1 cellular context compared by ENCODE assay signal in the genomic region with DNA sequence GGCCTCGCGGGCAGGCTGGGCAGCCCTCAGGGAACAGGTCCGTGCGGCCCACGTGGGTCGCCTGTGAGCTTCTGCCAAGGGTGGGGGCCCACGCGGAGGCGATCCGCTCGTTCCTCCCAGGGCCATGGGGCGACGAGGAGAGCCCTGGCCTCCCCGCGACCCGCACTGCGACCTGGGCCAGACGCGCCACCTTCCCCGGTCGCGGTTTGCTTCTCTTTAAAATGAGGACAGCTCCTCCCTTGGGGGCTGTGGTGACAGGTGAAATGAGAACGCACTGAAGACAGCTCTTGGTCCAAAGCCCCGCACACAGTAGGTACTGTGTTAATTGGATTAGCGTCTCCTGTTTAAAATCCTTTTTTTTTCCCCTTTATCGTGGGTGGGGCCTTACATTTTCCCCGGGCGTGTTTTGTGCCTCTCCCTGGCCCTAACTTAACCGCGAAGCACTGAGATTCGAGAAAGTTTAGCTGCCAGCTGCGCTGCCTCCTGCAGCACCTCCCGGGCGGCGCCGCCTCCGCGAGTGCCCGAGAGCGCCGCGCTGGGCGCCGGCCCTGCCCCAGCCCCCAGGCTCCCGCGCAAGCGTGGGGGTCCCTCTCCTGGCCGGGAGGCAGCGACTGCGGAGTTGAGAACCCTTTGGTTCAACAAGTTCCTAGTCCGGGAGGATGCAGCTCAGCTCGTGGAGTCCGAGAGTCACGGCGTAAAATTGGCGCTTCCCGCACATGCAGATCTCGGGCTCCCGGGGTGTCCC.
TF ChIP-seq lines count a peak whose summit lies in the region.

No MANE protein-coding gene starts in this region.

TF ChIP-seq in HepG2, 621 proteins besides CTCF, POLR2A, EP300 and RAD21 (continued from another document and continues in another):
- TF ChIP-seq, protein P1, sequence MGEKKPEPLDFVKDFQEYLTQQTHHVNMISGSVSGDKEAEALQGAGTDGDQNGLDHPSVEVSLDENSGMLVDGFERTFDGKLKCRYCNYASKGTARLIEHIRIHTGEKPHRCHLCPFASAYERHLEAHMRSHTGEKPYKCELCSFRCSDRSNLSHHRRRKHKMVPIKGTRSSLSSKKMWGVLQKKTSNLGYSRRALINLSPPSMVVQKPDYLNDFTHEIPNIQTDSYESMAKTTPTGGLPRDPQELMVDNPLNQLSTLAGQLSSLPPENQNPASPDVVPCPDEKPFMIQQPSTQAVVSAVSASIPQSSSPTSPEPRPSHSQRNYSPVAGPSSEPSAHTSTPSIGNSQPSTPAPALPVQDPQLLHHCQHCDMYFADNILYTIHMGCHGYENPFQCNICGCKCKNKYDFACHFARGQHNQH (CRISPR knock-in tag; IDR thresholded peaks at IDR 0.05) = 0 out of 2 replicates have a peak, but pooled peaks have one; percentile 20
- TF ChIP-seq ZNF263 (CRISPR knock-in tag; IDR thresholded peaks at IDR 0.05) (0 out of 2 replicates have a peak, but pooled peaks have one; percentile 28), ZNF777 (CRISPR knock-in tag; IDR thresholded peaks at IDR 0.05) (peak; percentile 57; the same call in 1 of the 2 replicates), ATF7-NPFF (CRISPR knock-in tag; IDR thresholded peaks at IDR 0.05; ENCODE audit: low read depth) (no peak; the same call in 1 of the 2 replicates), ZNF709 (CRISPR knock-in tag; IDR thresholded peaks at IDR 0.05) (no peak), ZNF17 (CRISPR knock-in tag; IDR thresholded peaks at IDR 0.05) (no peak), THAP11 (CRISPR knock-in tag; IDR thresholded peaks at IDR 0.05) (peak; percentile 34; the same call in 1 of the 2 replicates), ZNF121 (CRISPR knock-in tag; IDR thresholded peaks at IDR 0.05) (no peak), ZNF629 (CRISPR knock-in tag; conservative IDR thresholded peaks at IDR 0.05) (no peak), ZNF33B (CRISPR knock-in tag; IDR thresholded peaks at IDR 0.05) (no peak; the same call in 1 of the 2 replicates), ZNF605 (CRISPR knock-in tag; IDR thresholded peaks at IDR 0.05) (0 out of 2 replicates have a peak, but pooled peaks have one; percentile 20), ZNF224 (CRISPR knock-in tag; IDR thresholded peaks at IDR 0.05) (0 out of 2 replicates have a peak, but pooled peaks have one; percentile 30), RNF2 (conservative IDR thresholded peaks at IDR 0.05; ENCODE audit: low read depth) (no peak), NKX3-1 (CRISPR knock-in tag; IDR thresholded peaks at IDR 0.05) (no peak), LCORL (IDR thresholded peaks at IDR 0.05) (no peak), LCORL (CRISPR knock-in tag; IDR thresholded peaks at IDR 0.05) (peak; percentile 21; the same call in 1 of the 2 replicates)
- TF ChIP-seq, protein P2, sequence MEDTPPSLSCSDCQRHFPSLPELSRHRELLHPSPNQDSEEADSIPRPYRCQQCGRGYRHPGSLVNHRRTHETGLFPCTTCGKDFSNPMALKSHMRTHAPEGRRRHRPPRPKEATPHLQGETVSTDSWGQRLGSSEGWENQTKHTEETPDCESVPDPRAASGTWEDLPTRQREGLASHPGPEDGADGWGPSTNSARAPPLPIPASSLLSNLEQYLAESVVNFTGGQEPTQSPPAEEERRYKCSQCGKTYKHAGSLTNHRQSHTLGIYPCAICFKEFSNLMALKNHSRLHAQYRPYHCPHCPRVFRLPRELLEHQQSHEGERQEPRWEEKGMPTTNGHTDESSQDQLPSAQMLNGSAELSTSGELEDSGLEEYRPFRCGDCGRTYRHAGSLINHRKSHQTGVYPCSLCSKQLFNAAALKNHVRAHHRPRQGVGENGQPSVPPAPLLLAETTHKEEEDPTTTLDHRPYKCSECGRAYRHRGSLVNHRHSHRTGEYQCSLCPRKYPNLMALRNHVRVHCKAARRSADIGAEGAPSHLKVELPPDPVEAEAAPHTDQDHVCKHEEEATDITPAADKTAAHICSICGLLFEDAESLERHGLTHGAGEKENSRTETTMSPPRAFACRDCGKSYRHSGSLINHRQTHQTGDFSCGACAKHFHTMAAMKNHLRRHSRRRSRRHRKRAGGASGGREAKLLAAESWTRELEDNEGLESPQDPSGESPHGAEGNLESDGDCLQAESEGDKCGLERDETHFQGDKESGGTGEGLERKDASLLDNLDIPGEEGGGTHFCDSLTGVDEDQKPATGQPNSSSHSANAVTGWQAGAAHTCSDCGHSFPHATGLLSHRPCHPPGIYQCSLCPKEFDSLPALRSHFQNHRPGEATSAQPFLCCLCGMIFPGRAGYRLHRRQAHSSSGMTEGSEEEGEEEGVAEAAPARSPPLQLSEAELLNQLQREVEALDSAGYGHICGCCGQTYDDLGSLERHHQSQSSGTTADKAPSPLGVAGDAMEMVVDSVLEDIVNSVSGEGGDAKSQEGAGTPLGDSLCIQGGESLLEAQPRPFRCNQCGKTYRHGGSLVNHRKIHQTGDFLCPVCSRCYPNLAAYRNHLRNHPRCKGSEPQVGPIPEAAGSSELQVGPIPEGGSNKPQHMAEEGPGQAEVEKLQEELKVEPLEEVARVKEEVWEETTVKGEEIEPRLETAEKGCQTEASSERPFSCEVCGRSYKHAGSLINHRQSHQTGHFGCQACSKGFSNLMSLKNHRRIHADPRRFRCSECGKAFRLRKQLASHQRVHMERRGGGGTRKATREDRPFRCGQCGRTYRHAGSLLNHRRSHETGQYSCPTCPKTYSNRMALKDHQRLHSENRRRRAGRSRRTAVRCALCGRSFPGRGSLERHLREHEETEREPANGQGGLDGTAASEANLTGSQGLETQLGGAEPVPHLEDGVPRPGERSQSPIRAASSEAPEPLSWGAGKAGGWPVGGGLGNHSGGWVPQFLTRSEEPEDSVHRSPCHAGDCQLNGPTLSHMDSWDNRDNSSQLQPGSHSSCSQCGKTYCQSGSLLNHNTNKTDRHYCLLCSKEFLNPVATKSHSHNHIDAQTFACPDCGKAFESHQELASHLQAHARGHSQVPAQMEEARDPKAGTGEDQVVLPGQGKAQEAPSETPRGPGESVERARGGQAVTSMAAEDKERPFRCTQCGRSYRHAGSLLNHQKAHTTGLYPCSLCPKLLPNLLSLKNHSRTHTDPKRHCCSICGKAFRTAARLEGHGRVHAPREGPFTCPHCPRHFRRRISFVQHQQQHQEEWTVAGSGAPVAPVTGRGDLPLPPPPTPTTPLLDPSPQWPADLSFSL (CRISPR knock-in tag; IDR thresholded peaks at IDR 0.05) = no peak
- TF ChIP-seq, protein P3, sequence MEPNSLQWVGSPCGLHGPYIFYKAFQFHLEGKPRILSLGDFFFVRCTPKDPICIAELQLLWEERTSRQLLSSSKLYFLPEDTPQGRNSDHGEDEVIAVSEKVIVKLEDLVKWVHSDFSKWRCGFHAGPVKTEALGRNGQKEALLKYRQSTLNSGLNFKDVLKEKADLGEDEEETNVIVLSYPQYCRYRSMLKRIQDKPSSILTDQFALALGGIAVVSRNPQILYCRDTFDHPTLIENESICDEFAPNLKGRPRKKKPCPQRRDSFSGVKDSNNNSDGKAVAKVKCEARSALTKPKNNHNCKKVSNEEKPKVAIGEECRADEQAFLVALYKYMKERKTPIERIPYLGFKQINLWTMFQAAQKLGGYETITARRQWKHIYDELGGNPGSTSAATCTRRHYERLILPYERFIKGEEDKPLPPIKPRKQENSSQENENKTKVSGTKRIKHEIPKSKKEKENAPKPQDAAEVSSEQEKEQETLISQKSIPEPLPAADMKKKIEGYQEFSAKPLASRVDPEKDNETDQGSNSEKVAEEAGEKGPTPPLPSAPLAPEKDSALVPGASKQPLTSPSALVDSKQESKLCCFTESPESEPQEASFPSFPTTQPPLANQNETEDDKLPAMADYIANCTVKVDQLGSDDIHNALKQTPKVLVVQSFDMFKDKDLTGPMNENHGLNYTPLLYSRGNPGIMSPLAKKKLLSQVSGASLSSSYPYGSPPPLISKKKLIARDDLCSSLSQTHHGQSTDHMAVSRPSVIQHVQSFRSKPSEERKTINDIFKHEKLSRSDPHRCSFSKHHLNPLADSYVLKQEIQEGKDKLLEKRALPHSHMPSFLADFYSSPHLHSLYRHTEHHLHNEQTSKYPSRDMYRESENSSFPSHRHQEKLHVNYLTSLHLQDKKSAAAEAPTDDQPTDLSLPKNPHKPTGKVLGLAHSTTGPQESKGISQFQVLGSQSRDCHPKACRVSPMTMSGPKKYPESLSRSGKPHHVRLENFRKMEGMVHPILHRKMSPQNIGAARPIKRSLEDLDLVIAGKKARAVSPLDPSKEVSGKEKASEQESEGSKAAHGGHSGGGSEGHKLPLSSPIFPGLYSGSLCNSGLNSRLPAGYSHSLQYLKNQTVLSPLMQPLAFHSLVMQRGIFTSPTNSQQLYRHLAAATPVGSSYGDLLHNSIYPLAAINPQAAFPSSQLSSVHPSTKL (CRISPR knock-in tag; IDR thresholded peaks at IDR 0.05) = peak; percentile 41
- TF ChIP-seq, protein P4, sequence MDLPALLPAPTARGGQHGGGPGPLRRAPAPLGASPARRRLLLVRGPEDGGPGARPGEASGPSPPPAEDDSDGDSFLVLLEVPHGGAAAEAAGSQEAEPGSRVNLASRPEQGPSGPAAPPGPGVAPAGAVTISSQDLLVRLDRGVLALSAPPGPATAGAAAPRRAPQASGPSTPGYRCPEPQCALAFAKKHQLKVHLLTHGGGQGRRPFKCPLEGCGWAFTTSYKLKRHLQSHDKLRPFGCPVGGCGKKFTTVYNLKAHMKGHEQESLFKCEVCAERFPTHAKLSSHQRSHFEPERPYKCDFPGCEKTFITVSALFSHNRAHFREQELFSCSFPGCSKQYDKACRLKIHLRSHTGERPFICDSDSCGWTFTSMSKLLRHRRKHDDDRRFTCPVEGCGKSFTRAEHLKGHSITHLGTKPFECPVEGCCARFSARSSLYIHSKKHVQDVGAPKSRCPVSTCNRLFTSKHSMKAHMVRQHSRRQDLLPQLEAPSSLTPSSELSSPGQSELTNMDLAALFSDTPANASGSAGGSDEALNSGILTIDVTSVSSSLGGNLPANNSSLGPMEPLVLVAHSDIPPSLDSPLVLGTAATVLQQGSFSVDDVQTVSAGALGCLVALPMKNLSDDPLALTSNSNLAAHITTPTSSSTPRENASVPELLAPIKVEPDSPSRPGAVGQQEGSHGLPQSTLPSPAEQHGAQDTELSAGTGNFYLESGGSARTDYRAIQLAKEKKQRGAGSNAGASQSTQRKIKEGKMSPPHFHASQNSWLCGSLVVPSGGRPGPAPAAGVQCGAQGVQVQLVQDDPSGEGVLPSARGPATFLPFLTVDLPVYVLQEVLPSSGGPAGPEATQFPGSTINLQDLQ (CRISPR knock-in tag; IDR thresholded peaks at IDR 0.05) = no peak
- TF ChIP-seq, protein P5, sequence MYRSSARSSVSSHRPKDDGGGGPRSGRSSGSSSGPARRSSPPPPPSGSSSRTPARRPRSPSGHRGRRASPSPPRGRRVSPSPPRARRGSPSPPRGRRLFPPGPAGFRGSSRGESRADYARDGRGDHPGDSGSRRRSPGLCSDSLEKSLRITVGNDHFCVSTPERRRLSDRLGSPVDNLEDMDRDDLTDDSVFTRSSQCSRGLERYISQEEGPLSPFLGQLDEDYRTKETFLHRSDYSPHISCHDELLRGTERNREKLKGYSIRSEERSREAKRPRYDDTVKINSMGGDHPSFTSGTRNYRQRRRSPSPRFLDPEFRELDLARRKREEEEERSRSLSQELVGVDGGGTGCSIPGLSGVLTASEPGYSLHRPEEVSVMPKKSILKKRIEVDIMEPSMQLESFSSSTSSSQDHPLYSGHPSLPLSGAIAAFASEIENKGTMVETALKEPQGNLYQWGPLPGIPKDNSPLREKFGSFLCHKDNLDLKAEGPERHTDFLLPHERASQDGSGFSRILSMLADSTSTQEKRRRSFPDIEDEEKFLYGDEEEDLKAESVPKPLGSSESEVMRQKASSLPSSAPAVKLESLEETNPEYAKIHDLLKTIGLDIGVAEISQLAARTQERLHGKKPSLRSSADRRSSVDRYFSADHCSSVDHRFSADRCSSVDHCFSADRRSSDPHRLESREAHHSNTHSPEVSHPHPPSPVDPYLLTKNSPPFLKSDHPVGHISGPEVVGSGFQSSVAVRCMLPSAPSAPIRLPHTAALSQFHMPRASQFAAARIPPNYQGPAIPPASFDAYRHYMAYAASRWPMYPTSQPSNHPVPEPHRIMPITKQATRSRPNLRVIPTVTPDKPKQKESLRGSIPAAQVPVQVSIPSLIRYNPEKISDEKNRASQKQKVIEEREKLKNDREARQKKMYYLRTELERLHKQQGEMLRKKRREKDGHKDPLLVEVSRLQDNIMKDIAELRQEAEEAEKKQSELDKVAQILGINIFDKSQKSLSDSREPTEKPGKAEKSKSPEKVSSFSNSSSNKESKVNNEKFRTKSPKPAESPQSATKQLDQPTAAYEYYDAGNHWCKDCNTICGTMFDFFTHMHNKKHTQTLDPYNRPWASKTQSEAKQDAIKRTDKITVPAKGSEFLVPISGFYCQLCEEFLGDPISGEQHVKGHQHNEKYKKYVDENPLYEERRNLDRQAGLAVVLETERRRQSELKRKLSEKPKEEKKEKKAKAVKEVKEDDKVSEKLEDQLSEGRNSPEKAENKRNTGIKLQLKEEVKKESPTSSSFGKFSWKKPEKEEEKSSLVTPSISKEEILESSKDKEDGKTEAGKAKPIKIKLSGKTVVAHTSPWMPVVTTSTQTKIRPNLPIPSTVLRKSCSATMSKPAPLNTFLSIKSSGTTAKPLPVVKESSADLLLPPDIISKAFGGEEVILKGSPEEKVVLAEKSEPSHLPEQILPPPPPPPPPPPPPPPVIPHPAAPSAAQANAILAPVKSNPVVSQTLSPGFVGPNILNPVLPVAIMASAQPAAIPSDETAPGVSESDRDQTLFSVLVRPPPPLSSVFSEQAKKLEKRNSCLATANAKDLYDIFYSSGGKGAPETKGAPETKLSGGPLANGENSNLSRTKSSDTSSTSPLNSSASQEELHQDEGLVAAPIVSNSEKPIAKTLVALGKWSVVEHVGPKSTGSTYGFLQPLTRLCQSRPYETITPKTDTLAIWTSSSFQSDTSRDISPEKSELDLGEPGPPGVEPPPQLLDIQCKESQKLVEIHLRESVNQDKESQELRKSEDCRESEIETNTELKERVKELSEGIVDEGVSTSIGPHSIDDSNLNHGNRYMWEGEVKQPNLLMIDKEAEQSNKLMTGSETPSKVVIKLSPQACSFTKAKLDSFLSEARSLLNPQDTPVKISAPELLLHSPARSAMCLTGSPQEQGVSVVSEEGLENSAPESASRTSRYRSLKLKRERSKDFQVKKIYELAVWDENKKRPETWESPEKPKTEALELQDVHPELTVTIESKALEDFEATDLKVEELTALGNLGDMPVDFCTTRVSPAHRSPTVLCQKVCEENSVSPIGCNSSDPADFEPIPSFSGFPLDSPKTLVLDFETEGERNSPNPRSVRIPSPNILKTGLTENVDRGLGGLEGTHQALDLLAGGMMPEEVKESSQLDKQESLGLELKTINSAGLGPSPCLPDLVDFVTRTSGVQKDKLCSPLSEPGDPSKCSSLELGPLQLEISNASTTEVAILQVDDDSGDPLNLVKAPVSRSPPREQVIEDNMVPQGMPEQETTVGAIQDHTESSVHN (CRISPR knock-in tag; IDR thresholded peaks at IDR 0.05) = no peak
